1 cellular context compared by ENCODE assay signal in the genomic region with DNA sequence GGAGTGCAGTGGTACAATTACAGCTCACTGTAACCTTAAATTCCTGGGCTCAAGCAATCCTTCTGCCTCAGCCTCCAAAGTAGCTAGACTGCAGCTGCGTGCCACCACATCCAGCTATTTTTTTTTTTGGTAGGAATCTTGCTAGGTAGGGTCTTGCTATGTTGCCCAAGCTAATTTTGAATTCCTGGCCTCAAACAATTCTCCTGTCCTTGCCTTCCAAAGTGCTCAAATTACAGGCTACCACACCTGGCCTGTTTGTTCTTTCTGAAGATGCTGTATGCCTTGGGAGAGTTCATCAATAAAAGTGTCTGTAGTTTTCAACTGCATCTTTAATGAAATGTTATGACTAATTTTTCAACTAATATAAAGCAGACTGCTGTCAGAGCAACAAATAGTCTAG.
TF ChIP-seq lines count a peak whose summit lies in the region.

No MANE protein-coding gene starts in this region.

TF ChIP-seq in HCT116, 20 proteins besides CTCF, POLR2A, EP300 and RAD21 (continued from another document):
- no peak for TF ChIP-seq FOSL1 (IDR thresholded peaks at IDR 0.05; ENCODE audit: low read depth)
TF ChIP-seq in HCT116: peak in this region for 0.
